Comparison of ENCODE assay signal across 8 cellular contexts in the genomic region with DNA sequence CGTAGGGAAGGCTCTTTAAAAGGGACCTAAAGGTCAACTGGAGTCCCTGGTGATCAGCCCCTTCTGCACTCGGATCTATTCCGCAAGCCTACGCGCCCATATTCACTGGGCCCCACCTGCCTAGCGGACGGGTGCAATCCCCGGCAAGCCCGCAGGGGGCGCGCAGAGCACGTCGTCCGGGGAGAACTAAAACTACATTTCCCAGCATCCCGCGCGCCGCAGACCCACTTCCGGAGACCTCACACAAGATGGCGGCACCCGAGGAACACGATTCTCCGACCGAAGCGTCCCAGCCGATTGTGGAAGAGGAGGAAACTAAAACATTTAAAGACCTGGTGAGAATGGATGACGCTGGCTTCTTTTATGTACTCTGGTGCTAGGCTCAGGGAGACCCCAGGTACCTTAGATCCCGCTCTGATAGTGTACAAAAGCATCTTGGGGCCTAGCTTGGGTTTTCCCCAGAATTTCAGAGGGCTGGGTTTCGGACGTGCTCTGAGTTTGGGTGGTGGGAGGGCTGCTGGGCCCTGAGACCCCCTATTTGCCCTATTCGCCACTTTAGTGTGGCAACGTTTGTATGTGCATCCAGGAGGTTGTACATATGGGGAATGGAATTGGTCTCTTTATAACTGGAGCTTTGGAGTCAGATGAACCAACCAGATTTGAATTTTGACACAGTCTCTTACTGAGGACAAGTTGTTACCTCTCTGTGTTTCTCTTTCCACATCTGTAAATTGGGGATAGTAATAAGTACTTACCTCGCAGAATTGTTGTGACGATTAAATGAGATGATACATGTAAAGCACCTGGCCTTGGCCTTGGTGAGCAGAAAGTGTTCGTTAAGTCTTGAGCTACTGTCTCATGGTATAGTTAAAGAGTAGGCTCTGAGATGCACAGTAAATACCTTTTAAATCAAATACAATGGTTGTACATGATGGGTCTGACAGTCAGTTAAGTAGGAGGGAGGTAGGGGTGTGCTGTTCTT. TPM values are rescaled to one million over a fixed set of nuclear protein-coding genes. Genes with fewer than 3 reads are reported as not detected.
DNase-seq lines count a peak whose midpoint lies in the region; ATAC-seq and TF ChIP-seq lines count a peak whose summit lies in the region.

A gene (plus strand): TSS at position 227 of the 982 bp plus-strand sequence. CDS start 22 bp downstream, at position 249.

- H3K27me3 ChIP-seq in CD8-positive, alpha-beta T cell (ENCODE audit: insufficient read depth, low read length) = no peaks in the 10 kb centered on the region

- H3K36me3 ChIP-seq in CD8-positive, alpha-beta T cell (ENCODE audit: insufficient read depth, low read length) = no peaks in the 10 kb centered on the region

- H3K9me3 Mint-ChIP-seq in CD8-positive, alpha-beta T cell = no peaks in the 10 kb centered on the region
- no peaks in the 10 kb centered on the region for H3K9me3 Mint-ChIP-seq in effector memory CD8-positive, alpha-beta T cell
- no peaks in the 10 kb centered on the region for H3K9me3 Mint-ChIP-seq in memory B cell

- POLR2A ChIA-PET in CD8-positive, alpha-beta T cell (lab: Charles Lee) = interaction anchor here (0.7 to 3.9 kb wide), 9 partner anchors 9 to 1956 kb away, joined by 3 to 37 read pairs (median 3); no protein-coding TSS in a partner anchor

- intact Hi-C loops in CD8-positive, alpha-beta T cell (cut with DNase I, micrococcal nuclease) = loop anchor here (1.0 to 10.0 kb wide), 14 partner anchors 25 to 456 kb away; a partner anchor contains a TSS

- H3K36me3 Mint-ChIP-seq in CD8-positive, alpha-beta T cell = peaks cover 44% of the 10 kb centered on the region
- H3K36me3 Mint-ChIP-seq in effector memory CD8-positive, alpha-beta T cell (ENCODE audit: insufficient read depth) = peaks cover 16% of the 10 kb centered on the region
- H3K36me3 Mint-ChIP-seq in memory B cell = peaks cover 13% of the 10 kb centered on the region

- peak within 1 kb of the TSS; percentile 96 for H3K27ac Mint-ChIP-seq in CD8-positive, alpha-beta T cell
- peak within 1 kb of the TSS; percentile 99 for H3K27ac Mint-ChIP-seq in effector memory CD8-positive, alpha-beta T cell
- peak within 1 kb of the TSS; percentile 97 for H3K27ac Mint-ChIP-seq in memory B cell

- H3K4me3 ChIP-seq in CD8-positive, alpha-beta T cell (ENCODE audit: low read depth, low read length) = peak within 1 kb of the TSS; percentile 88

- CTCF ChIA-PET in CD8-positive, alpha-beta T cell (lab: Charles Lee) = interaction anchor here (0.6 to 7.3 kb wide), 15 partner anchors 9 to 1061 kb away, joined by 3 to 91 read pairs (median 3); no protein-coding TSS in a partner anchor

- H3K9me3 ChIP-seq in CD8-positive, alpha-beta T cell (ENCODE audit: low read length) = no peaks in the 10 kb centered on the region

- H3K27ac ChIP-seq in CD8-positive, alpha-beta T cell (ENCODE audit: low read depth, low read length) = peak within 1 kb of the TSS; percentile 78

- peaks cover 34% of the 10 kb centered on the region for H3K4me1 ChIP-seq in CD8-positive, alpha-beta T cell (ENCODE audit: insufficient read depth, low read length)

- H3K4me3 Mint-ChIP-seq in CD8-positive, alpha-beta T cell = peak within 1 kb of the TSS; percentile 95
- H3K4me3 Mint-ChIP-seq in effector memory CD8-positive, alpha-beta T cell = peak within 1 kb of the TSS; percentile 98 to 99
- H3K4me3 Mint-ChIP-seq in memory B cell = peak within 1 kb of the TSS; percentile 93

- H3K4me1 Mint-ChIP-seq in CD8-positive, alpha-beta T cell (ENCODE audit: low read depth) = peaks cover 65% of the 10 kb centered on the region
- H3K4me1 Mint-ChIP-seq in effector memory CD8-positive, alpha-beta T cell (ENCODE audit: low read depth in 2 of 2) = peaks cover 41 to 52% of the 10 kb centered on the region in 2 donors
- H3K4me1 Mint-ChIP-seq in memory B cell = peaks cover 34% of the 10 kb centered on the region

- no peaks in the 10 kb centered on the region for H3K27me3 Mint-ChIP-seq in CD8-positive, alpha-beta T cell (ENCODE audit: low read depth)
- H3K27me3 Mint-ChIP-seq in effector memory CD8-positive, alpha-beta T cell = no peaks in the 10 kb centered on the region
- H3K27me3 Mint-ChIP-seq in memory B cell = no peaks in the 10 kb centered on the region

- TF ChIP-seq CTCF in CD8-positive, alpha-beta T cell (IDR thresholded peaks at IDR 0.05) = peak; percentile 93

- ATAC-seq in CD8-positive, alpha-beta T cell = peak; percentile 88
- ATAC-seq in GM19438 (IDR thresholded peaks at IDR 0.05; ENCODE audit: low read depth, unreplicated experiment) (peak; percentile 70), memory B cell (ENCODE audit: low read depth) (peak; percentile 67)
- peak; percentile 92 for ATAC-seq in effector memory CD8-positive, alpha-beta T cell (replicated peaks)

- DNase-seq in CD8-positive, alpha-beta T cell = peak; percentile 94 to 99 (median 97)
- DNase-seq in HK-2 (ENCODE audit: unreplicated experiment) (peak; percentile 97), NK-92 (lab: John Stamatoyannopoulos, UW; ENCODE audit: unreplicated experiment) (peak; percentile 65), memory B cell (ENCODE audit: low spot score in 2 of 2) (peak; percentile 98 to 100)
- DNase-seq in activated CD8-positive, alpha-beta memory T cell treated with anti-CD3 and anti-CD28 coated beads for 24 hours = peak; percentile 100
- peak; percentile 98 to 99 (median 98) for DNase-seq in effector memory CD8-positive, alpha-beta T cell
- peak; percentile 91 for DNase-seq in stimulated activated CD8-positive, alpha-beta memory T cell treated with anti-CD3 and anti-CD28 coated beads, Interleukin-12 subunit alpha, Interleukin-12 subunit beta, amount 100 ng/mL, for 24 hours (ENCODE audit: extremely low read depth)

RNA-seq across cellular contexts. Expression of the gene that starts here (rescaled TPM):
- total RNA-seq in CD8-positive, alpha-beta T cell = 100 to 1,000 TPM; 173 to 174 TPM

Comparison
In these comparisons a context has a peak if more than half of its experiments do, and no peak if none do; other contexts are left out.
1. Peak in every context shown above with its lines: DNase-seq, ATAC-seq, H3K4me3 ChIP-seq and H3K27ac ChIP-seq.